In genomic region chr10:21533577-21534475, GRCh38 we compare ENCODE assay signal across 8 cellular contexts. TPM values are rescaled to one million over a fixed set of nuclear protein-coding genes. Genes with fewer than 3 reads are reported as not detected.
A peak's percentile ranks its signal among the peaks of the same experiment; 100 is the strongest.
DNase-seq lines count a peak whose midpoint lies in the region; ATAC-seq and TF ChIP-seq lines count a peak whose summit lies in the region.

TSS of gene MLLT10 (plus strand) at chr10:21534232. CDS start at chr10:21534645, 413 bp downstream.

- DNase-seq in GM04504 (ENCODE audit: low read depth) (peak; percentile 90), HCEC 1CT (peak; percentile 97), MV-4-11 (lab: John Stamatoyannopoulos, UW) (peak; percentile 87), glomerular visceral epithelial cell (ENCODE audit: extremely low spot score) (peak; percentile 97), ovary (peak; percentile 94 to 98 (median 96))
- peak; percentile 86 to 93 for DNase-seq in activated naive CD4-positive, alpha-beta T cell treated with anti-CD3 and anti-CD28 coated beads, Interleukin-2, amount 50 U/mL, for 72 hours (ENCODE audit: low spot score in 2 of 2)

- H3K9me3 ChIP-seq in ovary (no peaks in the 10 kb centered on the region), thymus (ENCODE audit: control insufficient read depth) (no peaks in the 10 kb centered on the region)

- peaks cover 0 to 11% of the 10 kb centered on the region in 2 donors for H3K36me3 Mint-ChIP-seq in activated naive CD4-positive, alpha-beta T cell treated with anti-CD3 and anti-CD28 coated beads, Interleukin-2, amount 50 U/mL, for 72 hours

- 0 to 2% (median 1%) methylated on average over 31 to 77 of the region's 81 CpGs for WGBS in ovary, 3 donors
- WGBS in thymus: under 1% methylated on average over 81 of the region's 81 CpGs

- no peaks in the 10 kb centered on the region for H3K27me3 ChIP-seq in ovary
- H3K27me3 ChIP-seq in thymus (ENCODE audit: control insufficient read depth, insufficient read depth): no peaks in the 10 kb centered on the region

- H3K9me3 Mint-ChIP-seq in activated naive CD4-positive, alpha-beta T cell treated with anti-CD3 and anti-CD28 coated beads, Interleukin-2, amount 50 U/mL, for 72 hours: no peaks in the 10 kb centered on the region

- peak; percentile 79 for ATAC-seq in SK-N-SH treated with all-trans-retinoic acid at 6 μM for 48 hours
- peak; percentile 82 to 94 for ATAC-seq in activated naive CD4-positive, alpha-beta T cell treated with anti-CD3 and anti-CD28 coated beads, Interleukin-2, amount 50 U/mL, for 72 hours

- peak within 1 kb of the TSS; percentile 82 to 88 for H3K27ac Mint-ChIP-seq in activated naive CD4-positive, alpha-beta T cell treated with anti-CD3 and anti-CD28 coated beads, Interleukin-2, amount 50 U/mL, for 72 hours

- peak within 1 kb of the TSS; percentile 89 to 90 for H3K27ac ChIP-seq in ovary
- peak within 1 kb of the TSS; percentile 98 for H3K27ac ChIP-seq in thymus (ENCODE audit: low read depth)

- H3K4me1 ChIP-seq in ovary (ENCODE audit: insufficient read depth): peaks cover 3% of the 10 kb centered on the region
- H3K4me1 ChIP-seq in thymus (ENCODE audit: control insufficient read depth, insufficient read depth, low read length): no peaks in the 10 kb centered on the region

- H3K4me3 ChIP-seq in ovary (peak within 1 kb of the TSS; percentile 70), thymus (ENCODE audit: low read length) (peak within 1 kb of the TSS; percentile 96)

- intact Hi-C loops in ovary (cut with DNase I): loop anchor here in 1 of 4 donors (2.0 to 5.0 kb wide), 2 partner anchors 17 to 37 kb away; no protein-coding TSS in a partner anchor

- TF ChIP-seq EP300 in ovary (IDR thresholded peaks at IDR 0.05): no peak

- TF ChIP-seq POLR2A in ovary (IDR thresholded peaks at IDR 0.05): peak; percentile 87

- H3K36me3 ChIP-seq in ovary: no peaks in the 10 kb centered on the region
- H3K36me3 ChIP-seq in thymus (ENCODE audit: control insufficient read depth, insufficient read depth): peaks cover 6% of the 10 kb centered on the region

- TF ChIP-seq CTCF in ovary (IDR thresholded peaks at IDR 0.05): peak in 2 of 3 donors; percentile 50 to 60

TF ChIP-seq in SK-N-SH treated with all-trans-retinoic acid at 6 μM for 48 hours, 23 proteins besides CTCF, POLR2A, EP300 and RAD21 (continues in another document):
- TF ChIP-seq ZNF8 (CRISPR knock-in tag; IDR thresholded peaks at IDR 0.05) (no peak), CSDC2 (CRISPR knock-in tag; IDR thresholded peaks at IDR 0.05) (peak; percentile 95; the same call in 1 of the 2 replicates), SNAI2 (CRISPR knock-in tag; IDR thresholded peaks at IDR 0.05) (peak; percentile 82; the same call in 1 of the 2 replicates), ARNTL (CRISPR knock-in tag; IDR thresholded peaks at IDR 0.05; ENCODE audit: borderline replicate concordance, low read depth) (no peak), RARB (CRISPR knock-in tag; IDR thresholded peaks at IDR 0.05) (no peak), PPARA (CRISPR knock-in tag; IDR thresholded peaks at IDR 0.05; ENCODE audit: borderline replicate concordance) (0 out of 2 replicates have a peak, but pooled peaks have one; percentile 71), BACH2 (CRISPR knock-in tag; IDR thresholded peaks at IDR 0.05; ENCODE audit: borderline replicate concordance) (no peak), TCF4 (CRISPR knock-in tag; IDR thresholded peaks at IDR 0.05; ENCODE audit: borderline replicate concordance) (no peak), CREB5 (CRISPR knock-in tag; IDR thresholded peaks at IDR 0.05; ENCODE audit: low read depth) (no peak), GLIS3 (CRISPR knock-in tag; IDR thresholded peaks at IDR 0.05) (no peak), TOX (CRISPR knock-in tag; IDR thresholded peaks at IDR 0.05; ENCODE audit: borderline replicate concordance) (no peak), ISL1 (CRISPR knock-in tag; IDR thresholded peaks at IDR 0.05) (no peak), PATZ1 (CRISPR knock-in tag; IDR thresholded peaks at IDR 0.05; ENCODE audit: borderline replicate concordance) (no peak), ZC3H10 (CRISPR knock-in tag; IDR thresholded peaks at IDR 0.05) (no peak), ZNF70 (CRISPR knock-in tag; IDR thresholded peaks at IDR 0.05) (no peak), ZFP30 (CRISPR knock-in tag; IDR thresholded peaks at IDR 0.05) (no peak)
- TF ChIP-seq, protein P1, sequence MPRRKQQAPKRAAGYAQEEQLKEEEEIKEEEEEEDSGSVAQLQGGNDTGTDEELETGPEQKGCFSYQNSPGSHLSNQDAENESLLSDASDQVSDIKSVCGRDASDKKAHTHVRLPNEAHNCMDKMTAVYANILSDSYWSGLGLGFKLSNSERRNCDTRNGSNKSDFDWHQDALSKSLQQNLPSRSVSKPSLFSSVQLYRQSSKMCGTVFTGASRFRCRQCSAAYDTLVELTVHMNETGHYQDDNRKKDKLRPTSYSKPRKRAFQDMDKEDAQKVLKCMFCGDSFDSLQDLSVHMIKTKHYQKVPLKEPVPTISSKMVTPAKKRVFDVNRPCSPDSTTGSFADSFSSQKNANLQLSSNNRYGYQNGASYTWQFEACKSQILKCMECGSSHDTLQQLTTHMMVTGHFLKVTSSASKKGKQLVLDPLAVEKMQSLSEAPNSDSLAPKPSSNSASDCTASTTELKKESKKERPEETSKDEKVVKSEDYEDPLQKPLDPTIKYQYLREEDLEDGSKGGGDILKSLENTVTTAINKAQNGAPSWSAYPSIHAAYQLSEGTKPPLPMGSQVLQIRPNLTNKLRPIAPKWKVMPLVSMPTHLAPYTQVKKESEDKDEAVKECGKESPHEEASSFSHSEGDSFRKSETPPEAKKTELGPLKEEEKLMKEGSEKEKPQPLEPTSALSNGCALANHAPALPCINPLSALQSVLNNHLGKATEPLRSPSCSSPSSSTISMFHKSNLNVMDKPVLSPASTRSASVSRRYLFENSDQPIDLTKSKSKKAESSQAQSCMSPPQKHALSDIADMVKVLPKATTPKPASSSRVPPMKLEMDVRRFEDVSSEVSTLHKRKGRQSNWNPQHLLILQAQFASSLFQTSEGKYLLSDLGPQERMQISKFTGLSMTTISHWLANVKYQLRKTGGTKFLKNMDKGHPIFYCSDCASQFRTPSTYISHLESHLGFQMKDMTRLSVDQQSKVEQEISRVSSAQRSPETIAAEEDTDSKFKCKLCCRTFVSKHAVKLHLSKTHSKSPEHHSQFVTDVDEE (CRISPR knock-in tag; IDR thresholded peaks at IDR 0.05): peak; percentile 97
- TF ChIP-seq, protein P2, sequence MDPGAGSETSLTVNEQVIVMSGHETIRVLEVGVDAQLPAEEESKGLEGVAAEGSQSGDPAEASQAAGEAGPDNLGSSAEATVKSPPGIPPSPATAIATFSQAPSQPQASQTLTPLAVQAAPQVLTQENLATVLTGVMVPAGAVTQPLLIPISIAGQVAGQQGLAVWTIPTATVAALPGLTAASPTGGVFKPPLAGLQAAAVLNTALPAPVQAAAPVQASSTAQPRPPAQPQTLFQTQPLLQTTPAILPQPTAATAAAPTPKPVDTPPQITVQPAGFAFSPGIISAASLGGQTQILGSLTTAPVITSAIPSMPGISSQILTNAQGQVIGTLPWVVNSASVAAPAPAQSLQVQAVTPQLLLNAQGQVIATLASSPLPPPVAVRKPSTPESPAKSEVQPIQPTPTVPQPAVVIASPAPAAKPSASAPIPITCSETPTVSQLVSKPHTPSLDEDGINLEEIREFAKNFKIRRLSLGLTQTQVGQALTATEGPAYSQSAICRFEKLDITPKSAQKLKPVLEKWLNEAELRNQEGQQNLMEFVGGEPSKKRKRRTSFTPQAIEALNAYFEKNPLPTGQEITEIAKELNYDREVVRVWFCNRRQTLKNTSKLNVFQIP (CRISPR knock-in tag; IDR thresholded peaks at IDR 0.05; ENCODE audit: borderline replicate concordance, low read depth): no peak
- TF ChIP-seq, protein P3, sequence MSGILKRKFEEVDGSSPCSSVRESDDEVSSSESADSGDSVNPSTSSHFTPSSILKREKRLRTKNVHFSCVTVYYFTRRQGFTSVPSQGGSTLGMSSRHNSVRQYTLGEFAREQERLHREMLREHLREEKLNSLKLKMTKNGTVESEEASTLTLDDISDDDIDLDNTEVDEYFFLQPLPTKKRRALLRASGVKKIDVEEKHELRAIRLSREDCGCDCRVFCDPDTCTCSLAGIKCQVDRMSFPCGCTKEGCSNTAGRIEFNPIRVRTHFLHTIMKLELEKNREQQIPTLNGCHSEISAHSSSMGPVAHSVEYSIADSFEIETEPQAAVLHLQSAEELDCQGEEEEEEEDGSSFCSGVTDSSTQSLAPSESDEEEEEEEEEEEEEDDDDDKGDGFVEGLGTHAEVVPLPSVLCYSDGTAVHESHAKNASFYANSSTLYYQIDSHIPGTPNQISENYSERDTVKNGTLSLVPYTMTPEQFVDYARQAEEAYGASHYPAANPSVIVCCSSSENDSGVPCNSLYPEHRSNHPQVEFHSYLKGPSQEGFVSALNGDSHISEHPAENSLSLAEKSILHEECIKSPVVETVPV (CRISPR knock-in tag; IDR thresholded peaks at IDR 0.05): no peak

RNA-seq across cellular contexts. Expression of gene MLLT10, which starts in this region (rescaled TPM):
- total RNA-seq in activated naive CD4-positive, alpha-beta T cell treated with anti-CD3 and anti-CD28 coated beads, Interleukin-2, amount 50 U/mL, for 72 hours: 10 to 100 TPM; 20.1 to 46.4 TPM
- 10 to 100 TPM; 32.3 to 55.1 (median 43.7) TPM for total RNA-seq in ovary
- polyA plus RNA-seq in ovary: 10 to 100 TPM; 23.6 to 27.4 TPM
- 23.0 TPM for polyA plus RNA-seq in thymus

Comparison
In these comparisons a context has a peak if more than half of its experiments do, and no peak if none do; other contexts are left out.
1. Peak in every context shown above with its lines: DNase-seq, ATAC-seq, H3K4me3 ChIP-seq and H3K27ac ChIP-seq.